ENCODE assay signal across 10 cellular contexts in the genomic region with DNA sequence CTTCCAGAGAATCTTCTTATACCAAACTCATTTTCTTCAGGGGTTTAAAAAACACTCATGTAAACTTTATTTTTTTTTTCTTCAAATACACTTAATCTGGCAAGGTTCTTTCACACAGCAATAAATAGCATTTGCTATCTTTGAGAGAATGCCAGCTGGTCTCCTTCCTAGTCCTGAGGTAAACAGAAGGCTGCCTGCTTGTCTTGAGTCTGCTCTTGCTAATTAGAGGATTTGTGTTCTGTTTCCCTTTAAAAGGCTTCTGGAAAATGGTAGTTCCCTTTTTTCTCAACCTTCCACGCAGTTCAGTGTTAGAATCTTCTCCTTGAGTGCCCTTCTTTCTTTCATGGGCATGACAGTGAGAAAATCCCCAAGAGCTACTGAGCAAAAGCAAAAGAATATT.
DNase-seq lines count a peak whose midpoint lies in the region; ATAC-seq and TF ChIP-seq lines count a peak whose summit lies in the region.
"Had no signal": no experiment of that assay in that cellular context is flagged by ENCODE, and none has a peak within 500 bp of the region (broad histone marks: within the 10 kb centered on the region; RNA-seq: fewer than 3 reads in every experiment).

No MANE protein-coding gene starts in this region.

- H3K27ac Mint-ChIP-seq in activated T-cell treated with anti-CD3 and anti-CD28 coated beads, Interleukin-2, amount 50 U/mL, for 72 hours: no peak overlapping the region
- H3K27ac Mint-ChIP-seq: CD14-positive monocyte had no signal

- H3K27me3 ChIP-seq in dorsolateral prefrontal cortex: no peaks in the 10 kb centered on the region

- DNase-seq in AG04449 (ENCODE audit: low read depth, low spot score) (peak; percentile 37), NCI-H2171 treated with DMSO at 0.1 percent for 48 hours (lab: John Stamatoyannopoulos, UW) (peak; percentile 72), dorsolateral prefrontal cortex (peak in 1 of 10 donors; percentile 14), mucosa of gallbladder (ENCODE audit: low spot score) (peak; percentile 28), NCI-H2107 (lab: John Stamatoyannopoulos, UW) (no peak), GM19238 (ENCODE audit: insufficient read length, low spot score) (no peak)
- DNase-seq in activated T-cell treated with anti-CD3 and anti-CD28 coated beads, Interleukin-2, amount 50 U/mL, for 72 hours: no peak
- DNase-seq: activated CD4-positive, CD25-positive, alpha-beta regulatory T cell had no signal

- no peaks in the 10 kb centered on the region for H3K36me3 Mint-ChIP-seq in activated T-cell treated with anti-CD3 and anti-CD28 coated beads, Interleukin-2, amount 50 U/mL, for 72 hours (ENCODE audit: insufficient read depth in 2 of 2)
- H3K36me3 Mint-ChIP-seq: CD14-positive monocyte had no signal

- intact Hi-C loops in dorsolateral prefrontal cortex (cut with DNase I): no loop called here

- no peaks in the 10 kb centered on the region for H3K9me3 Mint-ChIP-seq in activated T-cell treated with anti-CD3 and anti-CD28 coated beads, Interleukin-2, amount 50 U/mL, for 72 hours
- H3K9me3 Mint-ChIP-seq: CD14-positive monocyte had no signal

- ATAC-seq in activated T-cell treated with anti-CD3 and anti-CD28 coated beads, Interleukin-2, amount 50 U/mL, for 72 hours (replicated peaks in 1 of 2): no peak
- no peak for ATAC-seq in GM19328 (IDR thresholded peaks at IDR 0.05; ENCODE audit: unreplicated experiment)

- POLR2A ChIA-PET in AG04449 (lab: Yijun Ruan, JAX): no interaction called here

- H3K4me1 Mint-ChIP-seq in activated T-cell treated with anti-CD3 and anti-CD28 coated beads, Interleukin-2, amount 50 U/mL, for 72 hours (ENCODE audit: low read depth): no peaks in the 10 kb centered on the region
- H3K4me1 Mint-ChIP-seq: CD14-positive monocyte had no signal

- H3K4me3 ChIP-seq in AG04449 (ENCODE audit: low read depth, low read length) (no peak overlapping the region), dorsolateral prefrontal cortex (peak overlapping the region in 2 of 59 donors; percentile 0 to 16)

- TF ChIP-seq CTCF in AG04449 (IDR thresholded peaks at IDR 0.05; ENCODE audit: insufficient read depth, low read length, missing control alignments) (no peak), dorsolateral prefrontal cortex (IDR thresholded peaks at IDR 0.05 in 54 of 56, conservative IDR thresholded peaks at IDR 0.05 in 2 of 56; ENCODE audit: low read depth in 1 of 56, partially characterized antibody in 56 of 56) (no peak)

- peak overlapping the region in 38 of 59 donors; percentile 3 to 77 (median 36) for H3K27ac ChIP-seq in dorsolateral prefrontal cortex

- H3K4me3 Mint-ChIP-seq in activated T-cell treated with anti-CD3 and anti-CD28 coated beads, Interleukin-2, amount 50 U/mL, for 72 hours: no peak overlapping the region
- H3K4me3 Mint-ChIP-seq: CD14-positive monocyte had no signal

- CTCF ChIA-PET in AG04449 (lab: Yijun Ruan, JAX): no interaction called here

- peaks cover 8% of the 10 kb centered on the region for H3K27me3 Mint-ChIP-seq in activated T-cell treated with anti-CD3 and anti-CD28 coated beads, Interleukin-2, amount 50 U/mL, for 72 hours (ENCODE audit: low read depth)

Comparison
In these comparisons a context has a peak if more than half of its experiments do, and no peak if none do; other contexts are left out.
1. DNase-seq: peak in AG04449 (single experiment), NCI-H2171 treated with DMSO at 0.1 percent for 48 hours (single experiment) and mucosa of gallbladder (single experiment); none in NCI-H2107 (single experiment), activated T-cell treated with anti-CD3 and anti-CD28 coated beads, Interleukin-2, amount 50 U/mL, for 72 hours (0 of 2) and GM19238 (single experiment).